ENCODE assay signal across 15 cellular contexts in the genomic region with DNA sequence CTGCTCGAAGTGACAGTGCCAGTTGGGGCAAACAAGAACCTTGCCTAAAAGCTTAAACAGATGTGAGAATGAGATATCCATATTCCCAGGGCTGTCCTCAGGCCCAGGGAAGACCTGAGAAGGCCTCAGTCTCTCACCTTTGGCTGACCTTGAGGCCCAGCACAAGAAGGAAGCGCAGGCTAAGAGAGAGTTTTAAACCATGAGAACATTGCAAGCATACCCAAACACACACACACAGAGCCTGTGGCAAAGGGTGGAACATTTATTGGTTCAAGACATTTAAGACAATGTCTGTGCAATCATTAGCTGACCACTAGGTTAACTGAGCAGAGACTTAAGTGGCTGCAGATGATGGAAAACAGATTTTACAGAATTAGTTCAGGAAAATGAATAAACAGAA.
"Had no signal": no experiment of that assay in that cellular context is flagged by ENCODE, and none has a peak within 500 bp of the region (broad histone marks: within the 10 kb centered on the region; RNA-seq: fewer than 3 reads in every experiment).

No MANE protein-coding gene starts in this region.

- H3K36me3 Mint-ChIP-seq: activated naive CD8-positive, alpha-beta T cell treated with anti-CD3 and anti-CD28 coated beads, Interleukin-2, amount 10 ng/mL, durations not matched to agents 7 days and 5 days had no signal

- H3K27me3 ChIP-seq: breast epithelium, foreskin keratinocyte had no signal

- ATAC-seq: activated CD4-positive, CD25-positive, alpha-beta regulatory T cell treated with anti-CD3 and anti-CD28 coated beads, Interleukin-2, amount 50 U/mL, for 24 hours; foreskin keratinocyte; stimulated activated memory B cell treated with anti-CD40 and anti-IgM and Interleukin-4, amounts not matched to agents 10 μg/mL and 1 μg/mL and 100 μg/mL, for 72 hours; T-cell had no signal

- H3K27ac Mint-ChIP-seq: activated naive CD8-positive, alpha-beta T cell treated with anti-CD3 and anti-CD28 coated beads, Interleukin-2, amount 10 ng/mL, durations not matched to agents 7 days and 5 days; naive B cell; stimulated activated memory B cell treated with anti-CD40 and anti-IgM and Interleukin-4, amounts not matched to agents 10 μg/mL and 1 μg/mL and 100 μg/mL, for 72 hours; T-cell had no signal

- H3K79me2 ChIP-seq: parathyroid adenoma had no signal

- H3K36me3 ChIP-seq: breast epithelium had no signal

- H3K4me1 Mint-ChIP-seq: activated naive CD8-positive, alpha-beta T cell treated with anti-CD3 and anti-CD28 coated beads, Interleukin-2, amount 10 ng/mL, durations not matched to agents 7 days and 5 days; naive B cell; stimulated activated memory B cell treated with anti-CD40 and anti-IgM and Interleukin-4, amounts not matched to agents 10 μg/mL and 1 μg/mL and 100 μg/mL, for 72 hours; T-cell had no signal

- H3K27ac ChIP-seq: breast epithelium, foreskin keratinocyte, parathyroid adenoma had no signal

- DNase-seq: activated CD4-positive, alpha-beta T cell treated with anti-CD3 and anti-CD28 coated beads, Interleukin-2, amount 50 U/mL, for 1 hour; activated naive CD4-positive, alpha-beta T cell; activated naive CD8-positive, alpha-beta T cell treated with anti-CD3 and anti-CD28 coated beads, Interleukin-2, amount 10 ng/mL, durations not matched to agents 7 days and 5 days; aorta; foreskin keratinocyte; glutamatergic neuron; naive B cell; retina; stimulated activated CD4-positive, alpha-beta T cell treated with anti-CD3 and anti-CD28 coated beads, Interleukin-2, amount 100 ng/mL, for 48 hours; T-cell; T-helper 9 cell had no signal

- H3K4me3 ChIP-seq: breast epithelium had no signal

- H3K9me3 Mint-ChIP-seq: activated naive CD8-positive, alpha-beta T cell treated with anti-CD3 and anti-CD28 coated beads, Interleukin-2, amount 10 ng/mL, durations not matched to agents 7 days and 5 days had no signal

- H3K9ac ChIP-seq: parathyroid adenoma had no signal

- H2AFZ ChIP-seq: parathyroid adenoma had no signal

- H3K27me3 Mint-ChIP-seq: activated naive CD8-positive, alpha-beta T cell treated with anti-CD3 and anti-CD28 coated beads, Interleukin-2, amount 10 ng/mL, durations not matched to agents 7 days and 5 days; naive B cell; stimulated activated memory B cell treated with anti-CD40 and anti-IgM and Interleukin-4, amounts not matched to agents 10 μg/mL and 1 μg/mL and 100 μg/mL, for 72 hours; T-cell had no signal

- H3K4me3 Mint-ChIP-seq: activated naive CD8-positive, alpha-beta T cell treated with anti-CD3 and anti-CD28 coated beads, Interleukin-2, amount 10 ng/mL, durations not matched to agents 7 days and 5 days; naive B cell; stimulated activated memory B cell treated with anti-CD40 and anti-IgM and Interleukin-4, amounts not matched to agents 10 μg/mL and 1 μg/mL and 100 μg/mL, for 72 hours; T-cell had no signal

- H3K4me1 ChIP-seq: breast epithelium, foreskin keratinocyte, parathyroid adenoma had no signal
